ENCODE assay signal across 22 cellular contexts in the genomic region with DNA sequence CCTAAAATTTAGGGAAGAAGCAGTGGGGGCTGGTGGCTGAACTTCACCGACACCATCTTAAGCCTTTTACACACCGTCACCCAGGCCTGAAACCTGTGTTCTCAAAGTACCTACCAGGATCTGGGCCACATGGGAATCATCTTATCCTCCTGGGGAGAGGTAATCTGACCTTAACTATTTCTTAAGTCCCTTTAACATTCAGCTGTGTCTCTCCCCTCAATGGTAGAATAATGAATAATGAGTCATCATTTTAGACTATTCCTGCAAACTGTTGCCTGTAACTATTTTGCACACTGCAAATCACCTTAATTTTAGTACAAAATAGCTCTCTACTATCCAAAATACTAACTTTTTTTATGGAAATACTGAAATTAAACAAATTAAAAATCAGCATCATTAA.
A peak's percentile ranks its signal among the peaks of the same experiment; 100 is the strongest.
DNase-seq lines count a peak whose midpoint lies in the region; ATAC-seq and TF ChIP-seq lines count a peak whose summit lies in the region.
"Had no signal": no experiment of that assay in that cellular context is flagged by ENCODE, and none has a peak within 500 bp of the region (broad histone marks: within the 10 kb centered on the region; RNA-seq: fewer than 3 reads in every experiment).

No MANE protein-coding gene starts in this region.

- intact Hi-C loops in HCT116 (cut with micrococcal nuclease), result no loop called here
- intact Hi-C loops in CD4-positive, alpha-beta memory T cell (cut with micrococcal nuclease), result no loop called here
- intact Hi-C loops in left lung (cut with DNase I), result no loop called here

- H3K27ac ChIP-seq in HCT116 (ENCODE audit: low read depth, low read length), result no peak overlapping the region
- no peak overlapping the region for H3K27ac ChIP-seq in RWPE2 (ENCODE audit: poor library complexity, severe bottlenecking)
- H3K27ac ChIP-seq in CD4-positive, alpha-beta memory T cell (ENCODE audit: low read depth, low read length), result no peak overlapping the region
- H3K27ac ChIP-seq in left lung, result no peak overlapping the region
- H3K27ac ChIP-seq: left ventricle myocardium inferior, ovary, right lobe of liver, RWPE1, stomach, transverse colon had no signal

- POLR2A ChIA-PET in HCT116 (lab: Charles Lee), result no interaction called here
- POLR2A ChIA-PET in CD4-positive, alpha-beta memory T cell (lab: Charles Lee; ENCODE audit: partially characterized antibody), result no interaction called here

- H3K27me3 ChIP-seq in HCT116 (ENCODE audit: insufficient read depth, low read length), result no peaks in the 10 kb centered on the region
- no peaks in the 10 kb centered on the region for H3K27me3 ChIP-seq in RWPE2 (ENCODE audit: insufficient read depth, poor library complexity, severe bottlenecking)
- no peaks in the 10 kb centered on the region for H3K27me3 ChIP-seq in CD4-positive, alpha-beta memory T cell (ENCODE audit: insufficient read depth, low read length)
- H3K27me3 ChIP-seq in left lung, result no peaks in the 10 kb centered on the region
- H3K27me3 ChIP-seq: ovary, right lobe of liver, stomach, transverse colon had no signal

- TF ChIP-seq RAD21 in HCT116 (IDR thresholded peaks at IDR 0.05; ENCODE audit: low read depth), result no peak

- H3K9ac ChIP-seq in HCT116 (ENCODE audit: low read length), result no peak overlapping the region

- H3K9me3 Mint-ChIP-seq in CD4-positive, alpha-beta memory T cell, result peaks cover 0 to 3% (median 0%) of the 10 kb centered on the region in 8 donors
- H3K9me3 Mint-ChIP-seq: activated CD4-positive, alpha-beta memory T cell treated with anti-CD3 and anti-CD28 coated beads, Interleukin-2, amount 10 ng/mL, durations not matched to agents 7 days and 5 days; brain; CD8-positive, alpha-beta memory T cell had no signal

- no peak overlapping the region for H3K27ac Mint-ChIP-seq in CD4-positive, alpha-beta memory T cell
- H3K27ac Mint-ChIP-seq: activated CD4-positive, alpha-beta memory T cell treated with anti-CD3 and anti-CD28 coated beads, Interleukin-2, amount 10 ng/mL, durations not matched to agents 7 days and 5 days; brain; CD8-positive, alpha-beta memory T cell had no signal

- ATAC-seq in HCT116 (no peak), RWPE2 (ENCODE audit: low read depth) (peak; percentile 48; the same call in 2 of the 3 replicates), left lung (no peak)
- ATAC-seq: activated CD4-positive, CD25-positive, alpha-beta regulatory T cell treated with anti-CD3 and anti-CD28 coated beads, Interleukin-2, amount 50 U/mL, for 24 hours; GM12878; natural killer cell treated with Interleukin-12 subunit alpha and Interleukin-12 subunit beta and Interleukin-15 and Interleukin-18, amount 100 ng/mL, for 72 hours; right lobe of liver had no signal

- H3K36me3 ChIP-seq in HCT116 (ENCODE audit: control insufficient read depth in 1 of 2, insufficient read depth in 2 of 2, low read length in 2 of 2) (no peaks in the 10 kb centered on the region), RWPE2 (ENCODE audit: low read depth) (no peaks in the 10 kb centered on the region), left lung (no peaks in the 10 kb centered on the region)
- no peaks in the 10 kb centered on the region for H3K36me3 ChIP-seq in CD4-positive, alpha-beta memory T cell (ENCODE audit: insufficient read depth, low read length)
- H3K36me3 ChIP-seq: left ventricle myocardium inferior, ovary, right lobe of liver, stomach, transverse colon had no signal

- peak overlapping the region; percentile 8 for H2AFZ ChIP-seq in HCT116 (ENCODE audit: low read depth, low read length, poor library complexity, severe bottlenecking)

- no peak overlapping the region for H3K4me2 ChIP-seq in HCT116 (ENCODE audit: low read length)

- H3K9me3 ChIP-seq in HCT116 (ENCODE audit: control insufficient read depth in 1 of 2, insufficient read depth in 1 of 2, low read depth in 1 of 2, low read length in 2 of 2) (no peaks in the 10 kb centered on the region), RWPE2 (ENCODE audit: severe bottlenecking) (no peaks in the 10 kb centered on the region), left lung (no peaks in the 10 kb centered on the region)
- no peaks in the 10 kb centered on the region for H3K9me3 ChIP-seq in CD4-positive, alpha-beta memory T cell (ENCODE audit: control insufficient read depth in 1 of 2, low read length in 2 of 2)
- H3K9me3 ChIP-seq: left ventricle myocardium inferior, ovary, right lobe of liver, stomach, transverse colon had no signal

- no peaks in the 10 kb centered on the region for H3K79me2 ChIP-seq in HCT116 (ENCODE audit: insufficient read depth, low read length)

- no TSS peak for BruUV-seq in HCT116 (replicated peaks; lab: Mats Ljungman, UMichigan)

- H3K4me1 Mint-ChIP-seq in CD4-positive, alpha-beta memory T cell, result peaks cover 0 to 3% (median 1%) of the 10 kb centered on the region in 4 donors
- H3K4me1 Mint-ChIP-seq: CD8-positive, alpha-beta memory T cell had no signal

- CTCF ChIA-PET in HCT116 (lab: Charles Lee), result no interaction called here
- CTCF ChIA-PET in CD4-positive, alpha-beta memory T cell (lab: Charles Lee; ENCODE audit: partially characterized antibody), result no interaction called here

- TF ChIP-seq CTCF in HCT116 (IDR thresholded peaks at IDR 0.05 in 2 of 3, conservative IDR thresholded peaks at IDR 0.05 in 1 of 3; ENCODE audit: borderline replicate concordance in 1 of 3, insufficient read depth in 1 of 3, low read depth in 2 of 3, low read length in 2 of 3) (no peak), RWPE2 (IDR thresholded peaks at IDR 0.05; ENCODE audit: poor library complexity, severe bottlenecking) (no peak), left lung (IDR thresholded peaks at IDR 0.05) (no peak)

- H3K4me1 ChIP-seq in HCT116 (ENCODE audit: control insufficient read depth in 1 of 2, insufficient read depth in 2 of 2, low read length in 2 of 2) (peaks cover 8 to 21% of the 10 kb centered on the region in 2 experiments), RWPE2 (ENCODE audit: insufficient read depth, poor library complexity, severe bottlenecking) (peaks cover 27% of the 10 kb centered on the region), left lung (peaks cover 0 to 35% of the 10 kb centered on the region in 2 donors)
- H3K4me1 ChIP-seq in CD4-positive, alpha-beta memory T cell (ENCODE audit: insufficient read depth, low read length), result no peaks in the 10 kb centered on the region

- H4K20me1 ChIP-seq in HCT116 (ENCODE audit: insufficient read depth), result no peaks in the 10 kb centered on the region

- RAD21 ChIA-PET in HCT116 (lab: Charles Lee; ENCODE audit: low non-redundant PET in 1 of 2, low total read pairs in 2 of 2, uncharacterized antibody in 2 of 2, unreplicated experiment in 2 of 2), result no interaction called here

- H3K4me3 Mint-ChIP-seq in CD4-positive, alpha-beta memory T cell, result no peak overlapping the region
- H3K4me3 Mint-ChIP-seq: activated CD4-positive, alpha-beta memory T cell treated with anti-CD3 and anti-CD28 coated beads, Interleukin-2, amount 10 ng/mL, durations not matched to agents 7 days and 5 days; brain; CD8-positive, alpha-beta memory T cell; natural killer cell treated with Interleukin-12 subunit alpha and Interleukin-12 subunit beta and Interleukin-15 and Interleukin-18, amount 100 ng/mL, for 72 hours had no signal

- no peak for TF ChIP-seq POLR2A in HCT116 (IDR thresholded peaks at IDR 0.05; ENCODE audit: borderline replicate concordance, extremely low read depth, insufficient read depth, insufficient read length)

- DNase-seq in HCT116 (ENCODE audit: low read depth, low spot score) (no peak), M059J (ENCODE audit: low read depth) (peak; percentile 42), RWPE2 (ENCODE audit: low spot score) (no peak), iris pigment epithelial cell (ENCODE audit: low read depth) (peak; percentile 55), left lung (no peak), NCI-H748 treated with DMSO at 0.1 percent for 48 hours (lab: John Stamatoyannopoulos, UW) (no peak)
- DNase-seq in CD4-positive, alpha-beta memory T cell, result no peak
- DNase-seq: activated CD4-positive, alpha-beta memory T cell treated with anti-CD3 and anti-CD28 coated beads, Interleukin-2, amount 10 ng/mL, durations not matched to agents 7 days and 5 days; activated effector memory CD4-positive, alpha-beta T cell treated with anti-CD3 and anti-CD28 coated beads, Interleukin-2, amount 50 U/mL, for 16 hours; CD8-positive, alpha-beta memory T cell; DMS53; GOT3; left ventricle myocardium inferior; ovary; right lobe of liver; stomach; transverse colon had no signal

- H3K9me2 ChIP-seq in HCT116 (ENCODE audit: insufficient read depth), result no peaks in the 10 kb centered on the region

- H3K4me3 ChIP-seq in HCT116 (replicated peaks in 1 of 2; ENCODE audit: low read depth in 1 of 2, low read length in 2 of 2), result no peak overlapping the region
- H3K4me3 ChIP-seq in RWPE2 (ENCODE audit: severe bottlenecking), result no peak overlapping the region
- no peak overlapping the region for H3K4me3 ChIP-seq in CD4-positive, alpha-beta memory T cell (ENCODE audit: low read length in 2 of 2)
- no peak overlapping the region for H3K4me3 ChIP-seq in left lung
- H3K4me3 ChIP-seq: GM12878, left ventricle myocardium inferior, ovary, right lobe of liver, stomach, transverse colon had no signal

- H3K27me3 Mint-ChIP-seq in CD4-positive, alpha-beta memory T cell, result peaks cover 2 to 9% of the 10 kb centered on the region in 2 donors
- H3K27me3 Mint-ChIP-seq: activated CD4-positive, alpha-beta memory T cell treated with anti-CD3 and anti-CD28 coated beads, Interleukin-2, amount 10 ng/mL, durations not matched to agents 7 days and 5 days; brain had no signal

- H3K36me3 Mint-ChIP-seq in CD4-positive, alpha-beta memory T cell, result no peaks in the 10 kb centered on the region
- H3K36me3 Mint-ChIP-seq: brain had no signal

TF ChIP-seq in HCT116, 20 proteins besides CTCF, POLR2A, EP300 and RAD21 (continues in another document):
- TF ChIP-seq, protein P1, sequence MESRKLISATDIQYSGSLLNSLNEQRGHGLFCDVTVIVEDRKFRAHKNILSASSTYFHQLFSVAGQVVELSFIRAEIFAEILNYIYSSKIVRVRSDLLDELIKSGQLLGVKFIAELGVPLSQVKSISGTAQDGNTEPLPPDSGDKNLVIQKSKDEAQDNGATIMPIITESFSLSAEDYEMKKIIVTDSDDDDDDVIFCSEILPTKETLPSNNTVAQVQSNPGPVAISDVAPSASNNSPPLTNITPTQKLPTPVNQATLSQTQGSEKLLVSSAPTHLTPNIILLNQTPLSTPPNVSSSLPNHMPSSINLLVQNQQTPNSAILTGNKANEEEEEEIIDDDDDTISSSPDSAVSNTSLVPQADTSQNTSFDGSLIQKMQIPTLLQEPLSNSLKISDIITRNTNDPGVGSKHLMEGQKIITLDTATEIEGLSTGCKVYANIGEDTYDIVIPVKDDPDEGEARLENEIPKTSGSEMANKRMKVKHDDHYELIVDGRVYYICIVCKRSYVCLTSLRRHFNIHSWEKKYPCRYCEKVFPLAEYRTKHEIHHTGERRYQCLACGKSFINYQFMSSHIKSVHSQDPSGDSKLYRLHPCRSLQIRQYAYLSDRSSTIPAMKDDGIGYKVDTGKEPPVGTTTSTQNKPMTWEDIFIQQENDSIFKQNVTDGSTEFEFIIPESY (IDR thresholded peaks at IDR 0.05; ENCODE audit: extremely low read depth, insufficient replicate concordance, low read length), result no peak
- no peak for TF ChIP-seq JUND (IDR thresholded peaks at IDR 0.05)
- TF ChIP-seq ZFX (IDR thresholded peaks at IDR 0.05), result no peak
- no peak for TF ChIP-seq ELF1 (IDR thresholded peaks at IDR 0.05; ENCODE audit: borderline replicate concordance, low read depth)

Comparison
In these comparisons a context has a peak if more than half of its experiments do, and no peak if none do; other contexts are left out.
1. DNase-seq: peak in M059J (single experiment) and iris pigment epithelial cell (single experiment); none in HCT116 (single experiment), RWPE2 (single experiment), CD4-positive, alpha-beta memory T cell (0 of 5), left lung (0 of 2) and NCI-H748 treated with DMSO at 0.1 percent for 48 hours (single experiment).